Comparison of ENCODE assay signal across 9 cellular contexts in the genomic region with DNA sequence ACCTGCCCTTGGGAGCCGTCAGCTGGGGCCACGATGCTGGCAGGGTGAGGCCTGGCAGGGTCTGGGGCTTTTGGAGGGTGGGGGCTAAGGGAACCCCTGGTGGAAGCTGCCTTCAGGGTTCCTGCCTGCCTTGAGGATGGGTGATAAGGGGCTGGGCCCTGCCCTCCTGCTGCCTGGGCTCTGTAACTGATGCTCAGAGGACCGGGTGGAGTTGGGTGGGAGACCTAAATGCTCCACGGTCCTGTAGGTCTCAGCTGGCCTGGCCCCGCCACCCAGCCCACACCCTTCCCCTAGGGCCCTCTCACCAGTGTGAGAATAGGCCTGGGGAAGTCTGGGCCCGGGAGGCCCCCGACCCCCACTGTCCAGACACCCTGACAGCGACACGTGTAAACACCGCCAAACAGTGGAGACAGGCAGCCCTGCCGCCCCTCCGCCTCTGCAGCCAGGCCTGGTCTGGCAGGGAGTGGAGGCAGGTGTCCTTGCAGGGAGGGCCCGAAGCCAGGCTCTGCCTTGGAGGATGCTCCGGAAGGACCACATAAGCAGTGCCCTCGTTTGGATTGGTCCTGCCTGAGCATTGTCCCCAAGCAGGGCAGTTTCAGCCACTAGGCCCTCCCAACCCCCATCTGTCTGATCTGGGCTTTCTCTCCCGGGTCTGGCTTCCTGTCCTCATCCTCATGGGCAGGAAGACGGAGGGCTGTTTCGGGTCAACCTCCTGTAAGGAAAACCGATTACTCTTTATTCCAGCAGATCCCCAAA. TPM values are rescaled to one million over a fixed set of nuclear protein-coding genes. Genes with fewer than 3 reads are reported as not detected.
DNase-seq lines count a peak whose midpoint lies in the region; ATAC-seq and TF ChIP-seq lines count a peak whose summit lies in the region.
"Had no signal": no experiment of that assay in that cellular context is flagged by ENCODE, and none has a peak within 500 bp of the region (broad histone marks: within the 10 kb centered on the region; RNA-seq: fewer than 3 reads in every experiment).

No MANE protein-coding gene starts in this region.

- ATAC-seq in T-helper 17 cell: no peak

- H3K4me1 ChIP-seq in sigmoid colon (peaks cover 0 to 76% (median 60%) of the 10 kb centered on the region in 4 donors), Karpas-422 (ENCODE audit: low read length) (no peaks in the 10 kb centered on the region), HAP-1 (peaks cover 17% of the 10 kb centered on the region)

- no peaks in the 10 kb centered on the region for H3K27me3 ChIP-seq in sigmoid colon
- no peaks in the 10 kb centered on the region for H3K27me3 ChIP-seq in Karpas-422 (ENCODE audit: low read length)
- no peaks in the 10 kb centered on the region for H3K27me3 ChIP-seq in HAP-1 (ENCODE audit: low read depth)

- H3K27ac ChIP-seq in sigmoid colon (peak overlapping the region; percentile 93 to 99 (median 98)), Karpas-422 (ENCODE audit: low read length) (no peak overlapping the region)

- intact Hi-C loops in sigmoid colon (cut with DNase I): no loop called here

- H3K79me2 ChIP-seq in Karpas-422 (ENCODE audit: low read length): no peaks in the 10 kb centered on the region

- TF ChIP-seq EP300 in sigmoid colon (IDR thresholded peaks at IDR 0.05): no peak

- no peak overlapping the region for H3K4me3 ChIP-seq in sigmoid colon
- H3K4me3 ChIP-seq in Karpas-422 (ENCODE audit: low read length): no peak overlapping the region
- H3K4me3 ChIP-seq in HAP-1: no peak overlapping the region

- peak in 1 of 2 donors; percentile 11 for TF ChIP-seq POLR2A in sigmoid colon (IDR thresholded peaks at IDR 0.05)

- peaks cover 54% of the 10 kb centered on the region for H3K27me3 Mint-ChIP-seq in T-helper 17 cell

- no peak for DNase-seq in HEK293T (ENCODE audit: extremely low spot score)
- DNase-seq in T-helper 17 cell: no peak
- peak; percentile 66 for DNase-seq in hepatic stellate cell (ENCODE audit: low spot score)
- no peak for DNase-seq in sigmoid colon
- DNase-seq in NCI-H2107 (lab: John Stamatoyannopoulos, UW): no peak
- no peak for DNase-seq in Karpas-422
- no peak for DNase-seq in HAP-1 (ENCODE audit: low spot score in 2 of 2)
- DNase-seq in HPDE6-E6E7 (ENCODE audit: extremely low spot score): no peak
- DNase-seq: NCI-H1105 had no signal

- H3K36me3 Mint-ChIP-seq in T-helper 17 cell (ENCODE audit: low read depth): no peaks in the 10 kb centered on the region

- H3K9me3 ChIP-seq in T-helper 17 cell (ENCODE audit: control insufficient read depth, low read length, poor library complexity, severe bottlenecking): no peaks in the 10 kb centered on the region
- no peaks in the 10 kb centered on the region for H3K9me3 ChIP-seq in sigmoid colon
- no peaks in the 10 kb centered on the region for H3K9me3 ChIP-seq in Karpas-422 (ENCODE audit: low read length)
- no peaks in the 10 kb centered on the region for H3K9me3 ChIP-seq in HAP-1

- H2AFZ ChIP-seq in Karpas-422 (ENCODE audit: low read length): no peak overlapping the region

- H3K4me1 Mint-ChIP-seq in T-helper 17 cell: peaks cover 2% of the 10 kb centered on the region

- TF ChIP-seq CTCF in sigmoid colon (IDR thresholded peaks at IDR 0.05): no peak

- in situ Hi-C loops in HAP-1 (cut with MboI; ENCODE audit: low sequenced_read_pairs): no loop called here

- CTCF ChIA-PET in HEK293T (lab: Yijun Ruan, JAX): no interaction called here

- no peaks in the 10 kb centered on the region for H3K9me2 ChIP-seq in Karpas-422 (replicated peaks; ENCODE audit: insufficient read depth, low read length)

- no peak overlapping the region for H3K9ac ChIP-seq in Karpas-422 (ENCODE audit: low read length)

- WGBS in sigmoid colon, 2 donors: 64 to 65% methylated on average over 19 of the region's 19 CpGs

- POLR2A ChIA-PET in HEK293T (lab: Yijun Ruan, JAX): no interaction called here

- H3K4me2 ChIP-seq in Karpas-422 (ENCODE audit: low read depth, low read length, poor library complexity, severe bottlenecking): no peak overlapping the region

- no peaks in the 10 kb centered on the region for H4K20me1 ChIP-seq in Karpas-422 (ENCODE audit: insufficient read depth, low read depth, low read length)

- peak overlapping the region; percentile 21 for H3K4me3 Mint-ChIP-seq in T-helper 17 cell

- no peak overlapping the region for H3K27ac Mint-ChIP-seq in T-helper 17 cell

- H3K36me3 ChIP-seq in sigmoid colon: no peaks in the 10 kb centered on the region
- H3K36me3 ChIP-seq in Karpas-422 (ENCODE audit: insufficient read depth, low read length): no peaks in the 10 kb centered on the region
- H3K36me3 ChIP-seq in HAP-1 (replicated peaks): no peaks in the 10 kb centered on the region; the same call in 1 of the 2 replicates

TF ChIP-seq in HEK293T, 16 proteins besides CTCF, POLR2A, EP300 and RAD21:
- peak; percentile 38; the same call in 1 of the 2 replicates for TF ChIP-seq HDGF (IDR thresholded peaks at IDR 0.05; ENCODE audit: borderline replicate concordance)
- TF ChIP-seq, protein P1, sequence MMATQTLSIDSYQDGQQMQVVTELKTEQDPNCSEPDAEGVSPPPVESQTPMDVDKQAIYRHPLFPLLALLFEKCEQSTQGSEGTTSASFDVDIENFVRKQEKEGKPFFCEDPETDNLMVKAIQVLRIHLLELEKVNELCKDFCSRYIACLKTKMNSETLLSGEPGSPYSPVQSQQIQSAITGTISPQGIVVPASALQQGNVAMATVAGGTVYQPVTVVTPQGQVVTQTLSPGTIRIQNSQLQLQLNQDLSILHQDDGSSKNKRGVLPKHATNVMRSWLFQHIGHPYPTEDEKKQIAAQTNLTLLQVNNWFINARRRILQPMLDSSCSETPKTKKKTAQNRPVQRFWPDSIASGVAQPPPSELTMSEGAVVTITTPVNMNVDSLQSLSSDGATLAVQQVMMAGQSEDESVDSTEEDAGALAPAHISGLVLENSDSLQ (IDR thresholded peaks at IDR 0.05): no peak
- no peak for TF ChIP-seq TARDBP (IDR thresholded peaks at IDR 0.05)
- no peak for TF ChIP-seq ARNT (IDR thresholded peaks at IDR 0.05)
- TF ChIP-seq FOXM1 (IDR thresholded peaks at IDR 0.05; ENCODE audit: borderline replicate concordance): no peak
- TF ChIP-seq L3MBTL2 (conservative IDR thresholded peaks at IDR 0.05): no peak

RNA-seq across cellular contexts. Expression of a gene that starts 6.5 kb away (rescaled TPM):
- total RNA-seq in T-helper 17 cell: under 1 TPM; 0.22 to 0.29 TPM
- 10 to 100 TPM in 1 of 4 donors, 1 to 10 TPM in 3; 3.8 to 18.6 (median 7.2) TPM for total RNA-seq in sigmoid colon
- 10 to 100 TPM in 1 of 3 donors, 1 to 10 TPM in 2; 1.8 to 12.9 (median 3.0) TPM for polyA plus RNA-seq in sigmoid colon
- total RNA-seq in Karpas-422 (2014; rRNA removed; shearing (Covaris generic); ENCODE audit: low replicate concordance): not detected in 2 replicates
